8 cellular contexts compared by ENCODE assay signal in the genomic region with DNA sequence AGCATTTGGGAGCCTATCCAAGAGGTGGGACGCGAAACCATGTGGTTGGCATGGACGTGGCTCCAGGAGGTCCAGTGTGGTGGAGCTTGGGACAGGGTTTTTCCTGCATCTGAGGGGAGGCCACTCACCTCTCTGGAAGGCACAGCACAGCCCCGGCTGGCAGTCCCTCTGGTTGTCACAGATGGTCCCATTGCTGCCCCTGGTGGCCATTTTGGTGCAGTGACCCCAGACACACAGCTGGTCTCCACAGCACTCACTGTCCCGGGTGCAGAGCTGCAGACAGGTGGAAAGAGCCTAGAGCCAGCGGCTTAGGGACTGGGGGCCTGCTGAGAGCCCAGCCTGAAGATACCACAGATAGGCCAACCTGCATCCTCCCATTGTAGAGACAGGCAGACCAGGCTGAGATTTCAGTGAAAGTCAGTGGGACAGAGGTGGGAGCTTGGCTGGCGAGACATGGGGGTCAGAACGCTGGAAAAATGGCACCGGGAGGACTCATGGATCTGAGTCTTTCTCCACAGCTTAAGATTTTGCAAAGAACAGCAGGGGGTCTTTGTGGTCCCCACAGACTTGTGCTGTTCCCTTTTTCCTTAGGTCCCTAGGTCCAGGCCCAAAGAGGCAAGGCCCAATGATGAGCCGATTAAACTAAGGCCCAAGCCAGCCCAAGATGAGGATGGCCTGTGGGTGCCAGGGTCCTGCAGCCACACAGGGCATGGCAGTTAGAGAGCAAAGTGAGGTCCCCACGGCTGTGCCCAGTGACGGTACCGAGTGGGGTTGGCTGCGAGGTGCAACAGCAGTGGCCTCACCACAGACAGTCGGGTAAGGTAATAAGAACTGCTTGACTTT.
DNase-seq lines count a peak whose midpoint lies in the region; ATAC-seq lines count a peak whose summit lies in the region.

No MANE protein-coding gene starts in this region.

- no CpG with 5 or more reads among the region's 15 CpGs for WGBS in iPS DF 6.9 (ENCODE audit: insufficient coverage, insufficient read length)

- no peaks in the 10 kb centered on the region for H3K4me1 ChIP-seq in iPS DF 6.9 (ENCODE audit: control insufficient read depth, insufficient read depth, low read length)

- no peaks in the 10 kb centered on the region for H3K27me3 ChIP-seq in iPS DF 6.9 (ENCODE audit: control insufficient read depth, insufficient read depth, low read length)

- DNase-seq in GDM1 (lab: John Stamatoyannopoulos, UW) (peak; percentile 26), KBM-7 (peak; percentile 69), T follicular helper cell (ENCODE audit: low read depth) (peak; percentile 38), amygdala (lab: John Stamatoyannopoulos, UW) (peak in 34 of 56 donors; percentile 13 to 79 (median 60)), iPS DF 6.9 (ENCODE audit: low read depth, low spot score) (peak; percentile 66), DMS79 (lab: John Stamatoyannopoulos, UW) (no peak)
- DNase-seq in stimulated activated CD4-positive, alpha-beta T cell treated with anti-CD3 and anti-CD28 coated beads, Interleukin-1b, Interleukin-23, amount 100 ng/mL, for 24 hours (ENCODE audit: low read depth in 4 of 4, low spot score in 1 of 4) = peak; percentile 23 to 65 (median 35)

- H3K4me3 ChIP-seq in iPS DF 6.9 (ENCODE audit: low read length) = no peak overlapping the region

- H3K27ac ChIP-seq in iPS DF 6.9 (ENCODE audit: low read length) = no peak overlapping the region

- ATAC-seq in GM21619 (IDR thresholded peaks at IDR 0.05; ENCODE audit: unreplicated experiment) = peak; percentile 94

- H3K36me3 ChIP-seq in iPS DF 6.9 (ENCODE audit: control insufficient read depth, insufficient read depth, low read length) = no peaks in the 10 kb centered on the region

- H3K9me3 ChIP-seq in iPS DF 6.9 (ENCODE audit: control insufficient read depth, insufficient read depth, low read length) = no peaks in the 10 kb centered on the region

- in situ Hi-C loops in KBM-7 (cut with MboI; ENCODE audit: low pct_unique_long_range_greater_than_20kb, low sequenced_read_pairs) = no loop called here
